ENCODE assay signal across 9 cellular contexts in the genomic region with DNA sequence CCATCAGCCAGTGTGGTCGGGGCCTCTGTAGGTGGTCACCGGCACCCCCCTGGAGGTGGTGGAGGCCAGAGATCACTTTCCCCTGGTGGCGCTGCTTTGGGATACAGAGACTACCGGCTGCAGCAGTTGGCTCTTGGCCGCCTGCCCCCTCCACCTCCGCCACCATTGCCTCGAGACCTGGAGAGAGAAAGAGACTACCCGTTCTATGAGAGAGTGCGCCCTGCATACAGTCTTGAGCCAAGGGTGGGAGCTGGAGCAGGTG. TPM values are rescaled to one million over a fixed set of nuclear protein-coding genes. Genes with fewer than 3 reads are reported as not detected.
A peak's percentile ranks its signal among the peaks of the same experiment; 100 is the strongest.
DNase-seq lines count a peak whose midpoint lies in the region; ATAC-seq and TF ChIP-seq lines count a peak whose summit lies in the region.
"Had no signal": no experiment of that assay in that cellular context is flagged by ENCODE, and none has a peak within 500 bp of the region (broad histone marks: within the 10 kb centered on the region; RNA-seq: fewer than 3 reads in every experiment).

No MANE protein-coding gene starts in this region.

- H3K9me3 ChIP-seq in duodenal mucosa (ENCODE audit: control insufficient read depth in 1 of 2, low read length in 2 of 2) (no peaks in the 10 kb centered on the region), mucosa of rectum (ENCODE audit: control insufficient read depth in 2 of 2, low read length in 2 of 2) (no peaks in the 10 kb centered on the region)

- H3K27me3 ChIP-seq in duodenal mucosa (ENCODE audit: control insufficient read depth in 1 of 2, insufficient read depth in 2 of 2, low read length in 2 of 2) (no peaks in the 10 kb centered on the region), mucosa of rectum (ENCODE audit: control insufficient read depth in 2 of 2, insufficient read depth in 2 of 2, low read length in 2 of 2) (no peaks in the 10 kb centered on the region)

- peaks cover 48 to 62% of the 10 kb centered on the region in 2 donors for H3K4me1 Mint-ChIP-seq in natural killer cell treated with Interleukin-12 subunit alpha and Interleukin-12 subunit beta and Interleukin-15 and Interleukin-18, amount 100 ng/mL, for 72 hours (ENCODE audit: low read depth in 2 of 2)

- no peaks in the 10 kb centered on the region for H3K27me3 Mint-ChIP-seq in natural killer cell treated with Interleukin-12 subunit alpha and Interleukin-12 subunit beta and Interleukin-15 and Interleukin-18, amount 100 ng/mL, for 72 hours
- H3K27me3 Mint-ChIP-seq: activated CD4-positive, alpha-beta T cell treated with anti-CD3 and anti-CD28 coated beads, Interleukin-2, amount 10 ng/mL, durations not matched to agents 7 days and 5 days had no signal

- H3K36me3 ChIP-seq in duodenal mucosa (ENCODE audit: control insufficient read depth in 1 of 2, insufficient read depth in 2 of 2, low read length in 2 of 2) (peaks cover 9 to 27% of the 10 kb centered on the region in 2 donors), mucosa of rectum (ENCODE audit: control insufficient read depth in 2 of 2, insufficient read depth in 2 of 2, low read length in 2 of 2) (peaks cover 11 to 19% of the 10 kb centered on the region in 2 donors)

- TF ChIP-seq CTCF in AG09309 (IDR thresholded peaks at IDR 0.05; ENCODE audit: control insufficient read depth, insufficient read depth, low read depth, low read length, missing control alignments) (no peak), HFF-Myc (IDR thresholded peaks at IDR 0.05; ENCODE audit: low read depth, low read length, missing control alignments) (no peak)

- H3K9ac ChIP-seq in duodenal mucosa (ENCODE audit: low read depth in 1 of 2, low read length in 2 of 2), result peak overlapping the region; percentile 79 to 88
- peak overlapping the region; percentile 83 to 91 for H3K9ac ChIP-seq in mucosa of rectum (ENCODE audit: low read depth in 1 of 2, low read length in 2 of 2)

- H3K4me3 ChIP-seq in AG09309 (ENCODE audit: control insufficient read depth, low read depth, low read length) (peak overlapping the region; percentile 97), HFF-Myc (replicated peaks; ENCODE audit: low read depth, low read length) (peak overlapping the region; percentile 78), duodenal mucosa (ENCODE audit: low read depth in 1 of 2, low read length in 2 of 2) (peak overlapping the region; percentile 92 to 97), mucosa of rectum (ENCODE audit: low read length in 2 of 2) (peak overlapping the region; percentile 97 to 98)

- H3K9me3 Mint-ChIP-seq in natural killer cell treated with Interleukin-12 subunit alpha and Interleukin-12 subunit beta and Interleukin-15 and Interleukin-18, amount 100 ng/mL, for 72 hours, result no peaks in the 10 kb centered on the region
- H3K9me3 Mint-ChIP-seq: activated CD4-positive, alpha-beta T cell treated with anti-CD3 and anti-CD28 coated beads, Interleukin-2, amount 10 ng/mL, durations not matched to agents 7 days and 5 days had no signal

- no peak for ATAC-seq in natural killer cell treated with Interleukin-12 subunit alpha and Interleukin-12 subunit beta and Interleukin-15 and Interleukin-18, amount 100 ng/mL, for 72 hours
- no peak for ATAC-seq in GM19351 (IDR thresholded peaks at IDR 0.05; ENCODE audit: unreplicated experiment)

- peaks cover 25% of the 10 kb centered on the region for H3K36me3 Mint-ChIP-seq in natural killer cell treated with Interleukin-12 subunit alpha and Interleukin-12 subunit beta and Interleukin-15 and Interleukin-18, amount 100 ng/mL, for 72 hours

- H3K4me3 Mint-ChIP-seq in natural killer cell treated with Interleukin-12 subunit alpha and Interleukin-12 subunit beta and Interleukin-15 and Interleukin-18, amount 100 ng/mL, for 72 hours, result no peak overlapping the region
- H3K4me3 Mint-ChIP-seq: activated CD4-positive, alpha-beta T cell treated with anti-CD3 and anti-CD28 coated beads, Interleukin-2, amount 10 ng/mL, durations not matched to agents 7 days and 5 days had no signal

- no peak overlapping the region for H3K27ac Mint-ChIP-seq in natural killer cell treated with Interleukin-12 subunit alpha and Interleukin-12 subunit beta and Interleukin-15 and Interleukin-18, amount 100 ng/mL, for 72 hours
- H3K27ac Mint-ChIP-seq: activated CD4-positive, alpha-beta T cell treated with anti-CD3 and anti-CD28 coated beads, Interleukin-2, amount 10 ng/mL, durations not matched to agents 7 days and 5 days had no signal

- H3K27ac ChIP-seq in duodenal mucosa (ENCODE audit: low read depth, low read length), result peak overlapping the region; percentile 88
- peak overlapping the region; percentile 89 to 99 for H3K27ac ChIP-seq in mucosa of rectum (ENCODE audit: low read depth in 2 of 2, low read length in 2 of 2)

- H3K4me1 ChIP-seq in duodenal mucosa (ENCODE audit: control insufficient read depth in 1 of 2, insufficient read depth in 2 of 2, low read length in 2 of 2) (peaks cover 61 to 73% of the 10 kb centered on the region in 2 donors), mucosa of rectum (ENCODE audit: control insufficient read depth in 2 of 2, insufficient read depth in 2 of 2, low read length in 2 of 2) (peaks cover 48 to 54% of the 10 kb centered on the region in 2 donors)

- no peak for DNase-seq in AG09309 (ENCODE audit: low read depth)
- DNase-seq in HFF-Myc (ENCODE audit: extremely low read depth, low read depth), result no peak
- DNase-seq in DMS79 treated with DMSO at 0.1 percent for 48 hours (lab: John Stamatoyannopoulos, UW), result no peak
- no peak for DNase-seq in midbrain (lab: John Stamatoyannopoulos, UW)
- DNase-seq in natural killer cell treated with Interleukin-12 subunit alpha and Interleukin-12 subunit beta and Interleukin-15 and Interleukin-18, amount 100 ng/mL, for 72 hours (ENCODE audit: low spot score), result no peak

RNA-seq across cellular contexts. Expression of gene RBM15, which starts 1.0 kb away (rescaled TPM):
- 10 to 100 TPM; 60.2 to 97.9 TPM for total RNA-seq in natural killer cell treated with Interleukin-12 subunit alpha and Interleukin-12 subunit beta and Interleukin-15 and Interleukin-18, amount 100 ng/mL, for 72 hours

RNA-seq across cellular contexts. Expression of gene SLC16A4, which starts 50.7 kb away (rescaled TPM):
- total RNA-seq in natural killer cell treated with Interleukin-12 subunit alpha and Interleukin-12 subunit beta and Interleukin-15 and Interleukin-18, amount 100 ng/mL, for 72 hours, result under 1 TPM in 1 of 2 donors, not detected in 1; 0.48 TPM
